In genomic region chr13:47036291-47037008, GRCh38 we compare ENCODE assay signal across 9 cellular contexts.
A peak's percentile ranks its signal among the peaks of the same experiment; 100 is the strongest.
DNase-seq lines count a peak whose midpoint lies in the region; ATAC-seq, FAIRE-seq and TF ChIP-seq lines count a peak whose summit lies in the region.
"Had no signal": no experiment of that assay in that cellular context is flagged by ENCODE, and none has a peak within 500 bp of the region (broad histone marks: within the 10 kb centered on the region; RNA-seq: fewer than 3 reads in every experiment).

No MANE protein-coding gene starts in this region.

- peaks cover 11% of the 10 kb centered on the region for H3K4me1 Mint-ChIP-seq in activated B cell treated with CpG ODN at 0.5 μM for 24 hours
- no peaks in the 10 kb centered on the region for H3K4me1 Mint-ChIP-seq in activated CD4-positive, alpha-beta memory T cell treated with anti-CD3 and anti-CD28 coated beads for 36 hours (ENCODE audit: low read depth)

- no peak for TF ChIP-seq CTCF in activated B cell treated with CpG ODN at 0.5 μM for 24 hours (IDR thresholded peaks at IDR 0.05)

- DNase-seq in GM12892 (ENCODE audit: insufficient read length), result no peak
- no peak for DNase-seq in activated B cell treated with CpG ODN at 0.5 μM for 24 hours
- no peak for DNase-seq in activated CD4-positive, alpha-beta T cell treated with anti-CD3 and anti-CD28 coated beads for 1 hour
- no peak for DNase-seq in activated CD4-positive, alpha-beta memory T cell treated with anti-CD3 and anti-CD28 coated beads for 36 hours
- no peak for DNase-seq in left colon
- no peak for DNase-seq in T1000 (lab: John Stamatoyannopoulos, UW)
- DNase-seq: occipital lobe had no signal

- no peak for TF ChIP-seq POLR2A in GM12892 (IDR thresholded peaks at IDR 0.05; ENCODE audit: low read depth, low read length)

- H3K27me3 Mint-ChIP-seq in activated B cell treated with CpG ODN at 0.5 μM for 24 hours, result peaks cover 9% of the 10 kb centered on the region
- H3K27me3 Mint-ChIP-seq in activated CD4-positive, alpha-beta memory T cell treated with anti-CD3 and anti-CD28 coated beads for 36 hours, result no peaks in the 10 kb centered on the region

- no peaks in the 10 kb centered on the region for H3K9me3 Mint-ChIP-seq in activated B cell treated with CpG ODN at 0.5 μM for 24 hours
- H3K9me3 Mint-ChIP-seq in activated CD4-positive, alpha-beta memory T cell treated with anti-CD3 and anti-CD28 coated beads for 36 hours, result no peaks in the 10 kb centered on the region

- POLR2A ChIA-PET in activated B cell treated with CpG ODN at 0.5 μM for 24 hours (lab: Charles Lee), result no interaction called here
- POLR2A ChIA-PET in activated CD4-positive, alpha-beta memory T cell treated with anti-CD3 and anti-CD28 coated beads for 36 hours (lab: Charles Lee), result no interaction called here

- H3K4me3 Mint-ChIP-seq in activated B cell treated with CpG ODN at 0.5 μM for 24 hours, result no peak overlapping the region
- no peak overlapping the region for H3K4me3 Mint-ChIP-seq in activated CD4-positive, alpha-beta memory T cell treated with anti-CD3 and anti-CD28 coated beads for 36 hours

- intact Hi-C loops in activated B cell treated with CpG ODN at 0.5 μM for 24 hours (cut with micrococcal nuclease), result loop anchor here (2.0 kb wide), 1 partner anchor 54 kb away; no protein-coding TSS in a partner anchor
- intact Hi-C loops in activated CD4-positive, alpha-beta memory T cell treated with anti-CD3 and anti-CD28 coated beads for 36 hours (cut with micrococcal nuclease), result no loop called here
- intact Hi-C loops in left colon (cut with DNase I, micrococcal nuclease), result no loop called here

- CTCF ChIA-PET in activated B cell treated with CpG ODN at 0.5 μM for 24 hours (lab: Charles Lee), result no interaction called here
- CTCF ChIA-PET in activated CD4-positive, alpha-beta memory T cell treated with anti-CD3 and anti-CD28 coated beads for 36 hours (lab: Charles Lee), result interaction anchor here (0.6 kb wide), 1 partner anchor 499 kb away, joined by 3 read pairs; no protein-coding TSS in a partner anchor

- ATAC-seq in GM21360 (IDR thresholded peaks at IDR 0.05; ENCODE audit: unreplicated experiment), result peak; percentile 99
- peak; percentile 98 for ATAC-seq in HG03097 (IDR thresholded peaks at IDR 0.05; ENCODE audit: low FRiP score, unreplicated experiment)
- ATAC-seq in activated B cell treated with CpG ODN at 0.5 μM for 24 hours (ENCODE audit: low read depth), result peak; percentile 81
- no peak for ATAC-seq in left colon

- H3K27ac Mint-ChIP-seq in activated B cell treated with CpG ODN at 0.5 μM for 24 hours, result peak overlapping the region; percentile 54
- H3K27ac Mint-ChIP-seq in activated CD4-positive, alpha-beta memory T cell treated with anti-CD3 and anti-CD28 coated beads for 36 hours, result no peak overlapping the region

- peak; percentile 96 for FAIRE-seq in GM12892 (lab: Jason Lieb, UNC)

- no peaks in the 10 kb centered on the region for H3K36me3 Mint-ChIP-seq in activated B cell treated with CpG ODN at 0.5 μM for 24 hours (ENCODE audit: low read depth)
- H3K36me3 Mint-ChIP-seq in activated CD4-positive, alpha-beta memory T cell treated with anti-CD3 and anti-CD28 coated beads for 36 hours, result no peaks in the 10 kb centered on the region
